ENCODE assay signal across 18 cellular contexts in the genomic region with DNA sequence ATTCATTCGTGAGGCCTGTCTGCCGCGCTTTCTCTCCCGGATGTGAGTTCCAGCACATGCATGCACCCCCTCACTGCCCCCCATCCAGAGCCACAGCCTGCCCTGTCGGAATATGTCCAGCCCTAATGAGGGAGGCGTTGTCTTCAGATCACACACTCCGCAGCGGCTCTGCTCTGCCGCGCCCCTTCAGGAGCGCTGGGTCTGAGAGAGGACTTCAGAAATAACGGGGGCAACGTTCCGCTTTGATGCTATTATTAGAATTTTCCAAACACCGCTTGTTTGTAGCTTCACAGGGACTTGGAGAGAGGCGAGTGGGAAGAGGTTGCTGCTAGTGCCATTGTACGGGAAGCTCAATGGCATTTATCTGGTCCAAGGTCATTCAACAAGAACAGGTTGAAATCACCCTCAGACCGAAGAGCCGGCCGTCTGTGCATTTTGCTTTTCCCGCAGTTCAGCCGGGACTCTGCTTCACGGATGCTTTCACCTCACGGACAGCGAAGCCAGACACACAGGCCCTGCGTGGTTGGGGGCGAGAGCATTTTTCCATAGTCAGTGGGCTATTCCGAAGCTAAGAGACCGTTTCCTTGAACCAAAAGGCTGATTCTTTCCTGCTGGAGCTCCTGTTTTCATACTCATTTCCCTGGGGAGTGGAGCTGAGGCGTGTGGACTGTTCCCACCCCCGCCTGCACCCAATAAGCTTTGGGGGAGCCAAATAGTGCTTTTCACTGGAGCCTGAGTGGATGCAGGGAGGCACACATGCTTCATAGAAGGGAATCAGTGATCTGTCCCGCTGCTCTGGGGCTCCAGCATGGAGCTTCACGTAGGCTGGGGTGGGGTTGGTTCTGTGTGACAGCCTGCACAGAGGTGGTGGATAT.
DNase-seq lines count a peak whose midpoint lies in the region; ATAC-seq and TF ChIP-seq lines count a peak whose summit lies in the region.
"Had no signal": no experiment of that assay in that cellular context is flagged by ENCODE, and none has a peak within 500 bp of the region (broad histone marks: within the 10 kb centered on the region; RNA-seq: fewer than 3 reads in every experiment).

No MANE protein-coding gene starts in this region.

- peak overlapping the region; percentile 28 for H3K27ac ChIP-seq in right cardiac atrium (ENCODE audit: low read length)
- peak overlapping the region; percentile 23 to 50 (median 39) for H3K27ac ChIP-seq in thyroid gland
- H3K27ac ChIP-seq: neutrophil, SJSA1 had no signal

- no peaks in the 10 kb centered on the region for H3K27me3 ChIP-seq in right cardiac atrium (ENCODE audit: control insufficient read depth, insufficient read depth)
- no peaks in the 10 kb centered on the region for H3K27me3 ChIP-seq in thyroid gland
- H3K27me3 ChIP-seq: neutrophil, SJSA1 had no signal

- ATAC-seq in right cardiac atrium = peak; percentile 32 to 49
- no peak for ATAC-seq in GM21825 (IDR thresholded peaks at IDR 0.05; ENCODE audit: unreplicated experiment)
- no peak for ATAC-seq in HG03432 (IDR thresholded peaks at IDR 0.05; ENCODE audit: unreplicated experiment)
- ATAC-seq: stimulated activated memory B cell treated with anti-CD40 and anti-IgM and Interleukin-4, amounts not matched to agents 10 μg/mL and 1 μg/mL and 100 μg/mL, for 72 hours had no signal

- intact Hi-C loops in right cardiac atrium (cut with DNase I) = no loop called here
- intact Hi-C loops in thyroid gland (cut with DNase I) = no loop called here

- H3K4me3 ChIP-seq in right cardiac atrium (ENCODE audit: low read length) (no peak overlapping the region), thyroid gland (replicated peaks in 1 of 3) (no peak overlapping the region)
- H3K4me3 ChIP-seq: SJSA1 had no signal

- H3K4me1 ChIP-seq in right cardiac atrium (ENCODE audit: control insufficient read depth, insufficient read depth, low read length) = peaks cover 16% of the 10 kb centered on the region
- peaks cover 17 to 38% of the 10 kb centered on the region in 2 donors for H3K4me1 ChIP-seq in thyroid gland

- WGBS in right cardiac atrium = 59% methylated on average over 33 of the region's 33 CpGs
- 45 to 46% methylated on average over 30 to 33 of the region's 33 CpGs for WGBS in thyroid gland, 2 donors

- TF ChIP-seq CTCF in thyroid gland (IDR thresholded peaks at IDR 0.05) = no peak

- H3K36me3 ChIP-seq in thyroid gland = no peaks in the 10 kb centered on the region
- H3K36me3 ChIP-seq: neutrophil, SJSA1 had no signal

- peak; percentile 65 for DNase-seq in NCI-H2227 (lab: John Stamatoyannopoulos, UW; ENCODE audit: unreplicated experiment)
- DNase-seq in cerebellum (ENCODE audit: low spot score) = peak; percentile 61
- DNase-seq in right cardiac atrium = no peak
- DNase-seq in thyroid gland = peak; percentile 51 to 55
- DNase-seq in activated effector memory CD4-positive, alpha-beta T cell treated with anti-CD3 and anti-CD28 coated beads, Interleukin-2, amount 50 U/mL, for 16 hours = no peak
- DNase-seq: activated CD4-positive, alpha-beta T cell treated with anti-CD3 and anti-CD28 coated beads, Interleukin-2, amount 50 U/mL, for 48 hours; DMS79; effector CD4-positive, alpha-beta T cell; foreskin melanocyte; H7; immature natural killer cell; NCI-H2107; NK-92 treated with Interleukin-12 subunit alpha and Interleukin-12 subunit beta, amount 100 ng/mL, for 24 hours had no signal

- no peaks in the 10 kb centered on the region for H3K9me3 ChIP-seq in right cardiac atrium (ENCODE audit: control insufficient read depth, low read length)
- H3K9me3 ChIP-seq in thyroid gland = no peaks in the 10 kb centered on the region
- H3K9me3 ChIP-seq: neutrophil, SJSA1 had no signal

- TF ChIP-seq POLR2A in thyroid gland (IDR thresholded peaks at IDR 0.05) = no peak

Comparison
In these comparisons a context has a peak if more than half of its experiments do, and no peak if none do; other contexts are left out.
1. DNase-seq: peak in NCI-H2227 (single experiment), cerebellum (single experiment) and thyroid gland (2 of 2); none in right cardiac atrium (0 of 3) and activated effector memory CD4-positive, alpha-beta T cell treated with anti-CD3 and anti-CD28 coated beads, Interleukin-2, amount 50 U/mL, for 16 hours (single experiment).
2. ATAC-seq: peak in right cardiac atrium (2 of 2); none in GM21825 (single experiment) and HG03432 (single experiment).